ENCODE assay signal across 35 cellular contexts in the genomic region with DNA sequence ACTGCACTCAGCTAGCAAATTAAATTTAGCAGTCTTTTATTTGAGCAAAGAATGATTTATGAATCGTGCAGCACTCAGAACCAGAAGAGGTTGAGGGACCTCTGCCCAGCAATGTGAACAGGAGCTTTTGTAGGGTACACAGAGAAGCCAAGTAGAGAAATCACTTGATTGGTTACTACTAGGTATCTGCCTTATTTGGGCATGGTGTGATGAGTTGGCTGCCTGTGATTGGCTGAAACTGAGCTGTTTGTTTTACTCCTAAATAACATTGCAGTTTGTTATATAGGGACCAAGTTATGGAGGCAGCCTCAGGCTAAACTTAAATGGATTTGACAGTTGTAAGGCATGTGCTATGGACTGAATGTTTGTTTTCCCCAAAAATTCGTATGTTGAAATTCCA.
"Had no signal": no experiment of that assay in that cellular context is flagged by ENCODE, and none has a peak within 500 bp of the region (broad histone marks: within the 10 kb centered on the region; RNA-seq: fewer than 3 reads in every experiment).

No MANE protein-coding gene starts in this region.

- H3K4me1 Mint-ChIP-seq: activated B cell treated with CpG ODN at 0.5 μM for 24 hours; activated CD4-positive, alpha-beta T cell treated with anti-CD3 and anti-CD28 coated beads, Interleukin-2, amount 10 ng/mL, durations not matched to agents 24 days and 14 days; activated naive CD8-positive, alpha-beta T cell treated with anti-CD3 and anti-CD28 coated beads for 36 hours; activated T-helper 17 cell treated with anti-CD3 and anti-CD28 coated beads, Interleukin-2, amount 50 U/mL, for 72 hours; central memory CD8-positive, alpha-beta T cell had no signal

- H3K4me1 ChIP-seq: colonic mucosa had no signal

- H3K27ac ChIP-seq: adrenal gland, cardiac muscle cell, colonic mucosa had no signal

- H3K36me3 Mint-ChIP-seq: activated CD4-positive, alpha-beta memory T cell treated with anti-CD3 and anti-CD28 coated beads for 36 hours; activated naive CD4-positive, alpha-beta T cell treated with anti-CD3 and anti-CD28 coated beads, Interleukin-2, amount 50 U/mL, for 72 hours; activated naive CD8-positive, alpha-beta T cell treated with anti-CD3 and anti-CD28 coated beads for 36 hours; brain had no signal

- H3K27me3 ChIP-seq: adrenal gland, cardiac muscle cell, colonic mucosa had no signal

- DNase-seq: activated B cell treated with CpG ODN at 0.5 μM for 24 hours; activated CD4-positive, alpha-beta memory T cell treated with anti-CD3 and anti-CD28 coated beads for 36 hours; activated CD4-positive, alpha-beta T cell treated with anti-CD3 and anti-CD28 coated beads for 4 hours; activated CD4-positive, alpha-beta T cell treated with anti-CD3 and anti-CD28 coated beads, Interleukin-2, amount 50 U/mL, for 1 hour; activated CD4-positive, alpha-beta T cell treated with anti-CD3 and anti-CD28 coated beads, Interleukin-2, amount 50 U/mL, for 4 hours; activated CD4-positive, CD25-positive, alpha-beta regulatory T cell treated with anti-CD3 and anti-CD28 coated beads, Interleukin-2, amount 50 U/mL, for 72 hours; activated CD8-positive, alpha-beta memory T cell treated with anti-CD3 and anti-CD28 coated beads, Interleukin-2, amount 50 U/mL, for 4 hours; activated CD8-positive, alpha-beta T cell treated with anti-CD3 and anti-CD28 coated beads for 36 hours; activated effector memory CD4-positive, alpha-beta T cell treated with anti-CD3 and anti-CD28 coated beads, Interleukin-2, amount 50 U/mL, for 16 hours; activated gamma-delta T cell treated with Interleukin-2 at 50 U/mL for 16 hours; activated naive CD4-positive, alpha-beta T cell; activated naive CD4-positive, alpha-beta T cell treated with anti-CD3 and anti-CD28 coated beads for 36 hours; activated naive CD4-positive, alpha-beta T cell treated with anti-CD3 and anti-CD28 coated beads, Interleukin-2, amount 50 U/mL, for 16 hours; activated naive CD8-positive, alpha-beta T cell treated with anti-CD3 and anti-CD28 coated beads for 36 hours; activated T-cell treated with anti-CD3 and anti-CD28 coated beads for 4 hours; activated T-cell treated with anti-CD3 and anti-CD28 coated beads, Interleukin-2, amount 50 U/mL, for 1 hour; activated T-cell treated with anti-CD3 and anti-CD28 coated beads, Interleukin-2, amount 50 U/mL, for 4 hours; activated T-cell treated with anti-CD3 and anti-CD28 coated beads, Interleukin-2, amount 50 U/mL, for 72 hours; adrenal gland; amniotic stem cell; aorta; caudate nucleus; cerebellar nuclear complex; colonic mucosa; T-helper 9 cell had no signal

- H3K36me3 ChIP-seq: adrenal gland, cardiac muscle cell, colonic mucosa had no signal

- FAIRE-seq: bronchial epithelial cell, TTC549 had no signal

- H3K9me3 Mint-ChIP-seq: activated B cell treated with CpG ODN at 0.5 μM for 24 hours; activated CD4-positive, alpha-beta memory T cell treated with anti-CD3 and anti-CD28 coated beads for 36 hours; activated CD4-positive, alpha-beta T cell treated with anti-CD3 and anti-CD28 coated beads, Interleukin-2, amount 10 ng/mL, durations not matched to agents 24 days and 14 days; activated CD8-positive, alpha-beta T cell treated with anti-CD3 and anti-CD28 coated beads for 36 hours; activated naive CD4-positive, alpha-beta T cell treated with anti-CD3 and anti-CD28 coated beads for 36 hours; activated naive CD4-positive, alpha-beta T cell treated with anti-CD3 and anti-CD28 coated beads, Interleukin-2, amount 50 U/mL, for 72 hours; activated naive CD8-positive, alpha-beta T cell treated with anti-CD3 and anti-CD28 coated beads for 36 hours; activated T-cell treated with anti-CD3 and anti-CD28 coated beads, Interleukin-2, amount 50 U/mL, for 4 hours; activated T-cell treated with anti-CD3 and anti-CD28 coated beads, Interleukin-2, amount 50 U/mL, for 72 hours; activated T-helper 1 cell treated with anti-CD3 and anti-CD28 coated beads, Interleukin-12 subunit alpha, Interleukin-12 subunit beta, Interleukin-2, Interleukin-4 antibody, amounts not matched to agents 30 ng/mL and 10 ng/mL and 1 ng/mL, durations not matched to agents 14 hours and 24 hours and 36 hours; activated T-helper 17 cell treated with anti-CD3 and anti-CD28 coated beads, Interleukin-2, amount 50 U/mL, for 72 hours; brain; central memory CD8-positive, alpha-beta T cell; T-helper 2 cell treated with Interferon-gamma antibody and Interleukin-4, amounts not matched to agents 5 μg/mL and 100 μg/mL, for 36 hours had no signal

- H3K27ac Mint-ChIP-seq: activated B cell treated with CpG ODN at 0.5 μM for 24 hours; activated CD4-positive, alpha-beta memory T cell treated with anti-CD3 and anti-CD28 coated beads for 36 hours; activated CD4-positive, alpha-beta T cell treated with anti-CD3 and anti-CD28 coated beads, Interleukin-2, amount 10 ng/mL, durations not matched to agents 24 days and 14 days; activated CD8-positive, alpha-beta T cell treated with anti-CD3 and anti-CD28 coated beads for 36 hours; activated naive CD4-positive, alpha-beta T cell treated with anti-CD3 and anti-CD28 coated beads for 36 hours; activated naive CD4-positive, alpha-beta T cell treated with anti-CD3 and anti-CD28 coated beads, Interleukin-2, amount 50 U/mL, for 72 hours; activated naive CD8-positive, alpha-beta T cell treated with anti-CD3 and anti-CD28 coated beads for 36 hours; activated T-cell treated with anti-CD3 and anti-CD28 coated beads, Interleukin-2, amount 50 U/mL, for 72 hours; activated T-helper 1 cell treated with anti-CD3 and anti-CD28 coated beads, Interleukin-12 subunit alpha, Interleukin-12 subunit beta, Interleukin-2, Interleukin-4 antibody, amounts not matched to agents 30 ng/mL and 10 ng/mL and 1 ng/mL, durations not matched to agents 14 hours and 24 hours and 36 hours; activated T-helper 17 cell treated with anti-CD3 and anti-CD28 coated beads, Interleukin-2, amount 50 U/mL, for 72 hours; brain; T-helper 2 cell treated with Interferon-gamma antibody and Interleukin-4, amounts not matched to agents 5 μg/mL and 100 μg/mL, for 36 hours had no signal

- H3K4me3 Mint-ChIP-seq: activated B cell treated with CpG ODN at 0.5 μM for 24 hours; activated CD4-positive, alpha-beta memory T cell treated with anti-CD3 and anti-CD28 coated beads for 36 hours; activated CD4-positive, alpha-beta T cell treated with anti-CD3 and anti-CD28 coated beads, Interleukin-2, amount 10 ng/mL, durations not matched to agents 24 days and 14 days; activated CD8-positive, alpha-beta T cell treated with anti-CD3 and anti-CD28 coated beads for 36 hours; activated naive CD4-positive, alpha-beta T cell treated with anti-CD3 and anti-CD28 coated beads for 36 hours; activated naive CD8-positive, alpha-beta T cell treated with anti-CD3 and anti-CD28 coated beads for 36 hours; activated T-cell treated with anti-CD3 and anti-CD28 coated beads, Interleukin-2, amount 50 U/mL, for 4 hours; activated T-cell treated with anti-CD3 and anti-CD28 coated beads, Interleukin-2, amount 50 U/mL, for 72 hours; activated T-helper 1 cell treated with anti-CD3 and anti-CD28 coated beads, Interleukin-12 subunit alpha, Interleukin-12 subunit beta, Interleukin-2, Interleukin-4 antibody, amounts not matched to agents 30 ng/mL and 10 ng/mL and 1 ng/mL, durations not matched to agents 14 hours and 24 hours and 36 hours; activated T-helper 17 cell treated with anti-CD3 and anti-CD28 coated beads, Interleukin-2, amount 50 U/mL, for 72 hours; brain; central memory CD8-positive, alpha-beta T cell; T-helper 2 cell treated with Interferon-gamma antibody and Interleukin-4, amounts not matched to agents 5 μg/mL and 100 μg/mL, for 36 hours had no signal

- ATAC-seq: activated CD8-positive, alpha-beta T cell treated with anti-CD3 and anti-CD28 coated beads for 36 hours; activated naive CD4-positive, alpha-beta T cell treated with anti-CD3 and anti-CD28 coated beads, Interleukin-2, amount 50 U/mL, for 72 hours; activated T-cell treated with anti-CD3 and anti-CD28 coated beads, Interleukin-2, amount 50 U/mL, for 4 hours; activated T-cell treated with anti-CD3 and anti-CD28 coated beads, Interleukin-2, amount 50 U/mL, for 72 hours; activated T-helper 17 cell treated with anti-CD3 and anti-CD28 coated beads, Interleukin-2, amount 50 U/mL, for 72 hours had no signal

- H3K4me3 ChIP-seq: adrenal gland, cardiac muscle cell, colonic mucosa had no signal

- H3K9me3 ChIP-seq: adrenal gland, colonic mucosa had no signal
